13 cellular contexts compared by ENCODE assay signal in the genomic region with DNA sequence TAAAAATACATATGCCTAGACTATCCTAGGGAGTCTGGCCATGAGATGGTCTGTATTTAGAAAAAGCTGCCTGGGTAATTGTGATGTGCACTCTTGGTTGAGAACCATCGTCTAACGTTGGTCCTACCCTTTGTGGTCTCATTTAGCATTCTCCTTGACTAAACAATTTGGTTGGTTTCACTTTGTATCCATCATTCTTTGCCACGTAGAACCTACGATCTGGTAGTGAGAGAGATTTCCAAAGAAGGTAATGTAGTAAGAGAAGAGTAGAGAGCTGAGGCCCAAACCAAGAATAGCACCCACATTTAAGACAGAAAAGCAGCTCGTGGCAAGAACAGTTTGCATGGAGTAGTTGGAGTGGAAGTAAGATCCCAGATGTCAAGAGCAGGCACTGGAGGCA.
"Had no signal": no experiment of that assay in that cellular context is flagged by ENCODE, and none has a peak within 500 bp of the region (broad histone marks: within the 10 kb centered on the region; RNA-seq: fewer than 3 reads in every experiment).

No MANE protein-coding gene starts in this region.

- H3K27ac Mint-ChIP-seq: activated naive CD4-positive, alpha-beta T cell treated with anti-CD3 and anti-CD28 coated beads, Interleukin-2, amount 10 ng/mL, durations not matched to agents 7 days and 5 days; brain; neural progenitor cell had no signal

- H3K4me3 ChIP-seq: neural progenitor cell, upper lobe of left lung had no signal

- H3K27me3 Mint-ChIP-seq: activated naive CD4-positive, alpha-beta T cell treated with anti-CD3 and anti-CD28 coated beads, Interleukin-2, amount 10 ng/mL, durations not matched to agents 7 days and 5 days; brain had no signal

- H3K36me3 ChIP-seq: neural progenitor cell, upper lobe of left lung had no signal

- DNase-seq: activated CD4-positive, alpha-beta T cell treated with anti-CD3 and anti-CD28 coated beads for 48 hours; activated naive CD4-positive, alpha-beta T cell treated with anti-CD3 and anti-CD28 coated beads, Interleukin-2, amount 10 ng/mL, durations not matched to agents 7 days and 5 days; cerebellar nuclear complex; dermis blood vessel endothelial cell; foreskin fibroblast; glutamatergic neuron; stimulated activated CD4-positive, alpha-beta T cell treated with anti-CD3 and anti-CD28 coated beads, Interleukin-2, amount 100 ng/mL, for 48 hours; stimulated activated naive CD4-positive, alpha-beta T cell treated with Interleukin-2 at 50 U/mL for 16 hours; upper lobe of left lung had no signal

- H3K4me1 Mint-ChIP-seq: brain had no signal

- H3K36me3 Mint-ChIP-seq: brain, neural progenitor cell had no signal

- H3K9ac ChIP-seq: neural progenitor cell, parathyroid adenoma had no signal

- H3K4me3 Mint-ChIP-seq: activated naive CD4-positive, alpha-beta T cell treated with anti-CD3 and anti-CD28 coated beads, Interleukin-2, amount 10 ng/mL, durations not matched to agents 7 days and 5 days; brain; neural progenitor cell had no signal

- H3K4me1 ChIP-seq: parathyroid adenoma, upper lobe of left lung had no signal

- H3K27ac ChIP-seq: neural progenitor cell, parathyroid adenoma, upper lobe of left lung, VCaP had no signal

- H3K9me3 Mint-ChIP-seq: brain, neural progenitor cell had no signal

- H3K9me3 ChIP-seq: upper lobe of left lung had no signal

- H3K27me3 ChIP-seq: neural progenitor cell, upper lobe of left lung had no signal
